8 cellular contexts compared by ENCODE assay signal in the genomic region with DNA sequence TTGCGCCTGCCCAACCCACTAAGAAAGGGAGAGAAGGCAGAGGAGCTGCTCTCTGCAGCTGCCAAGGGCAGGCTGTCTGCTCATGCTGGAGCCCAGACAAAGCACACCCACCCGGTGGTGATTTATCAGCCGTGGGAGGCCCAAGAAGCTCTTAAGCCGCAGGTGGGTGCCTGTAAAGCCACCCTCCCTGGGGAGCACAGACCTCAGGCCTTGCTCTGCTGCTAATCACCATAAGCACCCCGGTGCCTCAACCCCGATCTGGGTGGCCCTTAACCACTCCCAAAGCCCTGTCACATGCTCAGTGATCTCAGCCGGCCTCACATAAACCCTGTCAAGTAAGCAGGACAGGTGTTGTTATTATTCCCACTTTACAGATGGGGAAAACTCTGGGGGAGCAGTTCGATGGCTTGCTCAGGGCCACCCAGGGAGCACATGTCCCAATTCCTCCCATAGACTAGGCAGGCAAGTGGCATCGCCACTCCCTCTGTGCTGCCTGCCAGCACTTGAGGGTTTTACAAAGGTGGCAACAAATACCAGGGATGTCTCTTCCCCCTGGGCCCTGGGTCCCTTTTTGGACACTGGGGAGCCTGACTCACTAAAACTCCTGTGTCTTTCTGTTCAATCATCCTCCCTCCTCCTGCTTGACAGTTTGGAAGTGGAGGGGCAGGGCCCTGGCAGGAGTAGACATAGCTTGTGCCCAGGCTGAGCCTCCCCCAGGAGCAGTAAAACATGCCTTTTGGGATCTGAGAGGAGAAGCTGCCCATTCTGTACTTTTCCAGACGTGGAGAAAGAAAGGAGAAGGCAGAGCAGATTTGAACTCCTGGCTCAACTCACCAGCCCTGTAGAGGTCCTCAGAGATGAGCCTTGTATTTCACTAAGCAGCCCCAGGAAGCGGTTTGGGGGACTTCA.
A peak's percentile ranks its signal among the peaks of the same experiment; 100 is the strongest.
DNase-seq lines count a peak whose midpoint lies in the region; ATAC-seq, FAIRE-seq and TF ChIP-seq lines count a peak whose summit lies in the region.

No MANE protein-coding gene starts in this region.

- TF ChIP-seq POLR2A in upper lobe of left lung (IDR thresholded peaks at IDR 0.05): no peak

- H3K4me1 Mint-ChIP-seq in HFFc6 (ENCODE audit: low read depth): peaks cover 49% of the 10 kb centered on the region

- TF ChIP-seq EP300 in upper lobe of left lung (IDR thresholded peaks at IDR 0.05): no peak

- no peaks in the 10 kb centered on the region for H3K36me3 ChIP-seq in upper lobe of left lung

- H3K27me3 ChIP-seq in upper lobe of left lung: no peaks in the 10 kb centered on the region

- H3K4me3 ChIP-seq in upper lobe of left lung: no peak overlapping the region

- TF ChIP-seq CTCF in HFFc6 (IDR thresholded peaks at IDR 0.05) (no peak; the same call in 1 of the 2 replicates), upper lobe of left lung (IDR thresholded peaks at IDR 0.05) (no peak)

- peak overlapping the region; percentile 90 for H3K27ac Mint-ChIP-seq in HFFc6

- H3K36me3 Mint-ChIP-seq in HFFc6 (ENCODE audit: low read depth): peaks cover 18% of the 10 kb centered on the region

- no peaks in the 10 kb centered on the region; the same call in 1 of the 2 replicates for H3K27me3 Mint-ChIP-seq in HFFc6 (ENCODE audit: insufficient read depth)

- H3K4me1 ChIP-seq in upper lobe of left lung: peaks cover 0 to 6% (median 0%) of the 10 kb centered on the region in 4 donors

- no peak overlapping the region for H3K4me3 Mint-ChIP-seq in HFFc6

- ATAC-seq in upper lobe of left lung (ENCODE audit: low FRiP score in 2 of 2): no peak

- FAIRE-seq in GM18507 (lab: Jason Lieb, UNC): peak; percentile 96

- H3K27ac ChIP-seq in upper lobe of left lung: no peak overlapping the region

- H3K9me3 ChIP-seq in upper lobe of left lung: peaks cover 0 to 25% (median 14%) of the 10 kb centered on the region in 4 donors

- peak; percentile 64 for DNase-seq in GM18507 (ENCODE audit: extremely low spot score, insufficient read length, low read depth)
- no peak for DNase-seq in HFFc6
- DNase-seq in NCI-H69 (lab: John Stamatoyannopoulos, UW): peak; percentile 86
- peak; percentile 86 for DNase-seq in myocyte (ENCODE audit: low read depth)
- DNase-seq in dedifferentiated amniotic fluid mesenchymal stem cell (ENCODE audit: extremely low spot score): no peak
- DNase-seq in AG08395 (ENCODE audit: low spot score): no peak
- DNase-seq in upper lobe of left lung: no peak
- no peak for DNase-seq in GDM1 (lab: John Stamatoyannopoulos, UW)

- H3K9me3 Mint-ChIP-seq in HFFc6: peaks cover 24% of the 10 kb centered on the region

- 84% methylated on average over 3 to 11 of the region's 11 CpGs for whole genome bisulfite sequencing in upper lobe of left lung, 2 donors

Comparison
In these comparisons a context has a peak if more than half of its experiments do, and no peak if none do; other contexts are left out.
1. DNase-seq: peak in GM18507 (single experiment), NCI-H69 (single experiment) and myocyte (single experiment); none in HFFc6 (single experiment), dedifferentiated amniotic fluid mesenchymal stem cell (single experiment), AG08395 (single experiment), upper lobe of left lung (0 of 2) and GDM1 (single experiment).